Comparison of ENCODE assay signal across 10 cellular contexts in the genomic region with DNA sequence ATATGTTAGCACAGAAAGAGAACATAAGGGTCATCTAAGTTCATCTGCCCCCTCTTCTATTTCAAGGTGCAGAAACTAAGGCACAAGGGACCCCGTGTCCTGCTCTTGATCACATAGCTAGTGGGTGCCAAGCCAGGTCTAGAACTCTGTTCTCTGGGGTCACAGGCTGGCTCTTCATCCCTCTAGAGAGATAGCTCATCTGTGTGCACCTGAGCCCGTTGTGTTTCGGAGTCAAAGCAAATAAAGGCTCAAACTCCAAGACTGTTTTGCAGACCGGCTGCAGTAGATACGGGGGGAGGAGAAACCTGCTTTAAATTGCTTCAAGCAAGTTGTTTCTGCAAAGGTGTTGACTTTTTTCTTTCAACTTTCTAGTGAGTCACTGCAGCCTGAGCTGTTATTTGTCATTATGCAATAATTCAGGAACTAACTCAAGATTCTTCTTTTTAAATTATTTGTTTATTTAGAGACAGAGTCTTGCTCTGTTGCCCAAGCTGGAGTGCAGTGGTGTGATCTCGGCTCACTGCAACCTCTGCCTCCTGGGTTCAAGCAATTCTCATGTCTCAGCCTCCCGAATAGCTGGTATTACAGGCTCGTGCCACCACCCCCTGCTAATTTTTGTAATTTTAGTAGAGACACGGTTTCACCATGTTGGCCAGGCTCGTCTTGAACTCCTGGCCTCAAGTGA. TPM values are rescaled to one million over a fixed set of nuclear protein-coding genes. Genes with fewer than 3 reads are reported as not detected.
A peak's percentile ranks its signal among the peaks of the same experiment; 100 is the strongest.
DNase-seq lines count a peak whose midpoint lies in the region; ATAC-seq and TF ChIP-seq lines count a peak whose summit lies in the region.
"Had no signal": no experiment of that assay in that cellular context is flagged by ENCODE, and none has a peak within 500 bp of the region (broad histone marks: within the 10 kb centered on the region; RNA-seq: fewer than 3 reads in every experiment).

No MANE protein-coding gene starts in this region.

- no peak overlapping the region for H3K4me3 Mint-ChIP-seq in stimulated activated naive B cell treated with anti-CD40 and anti-IgM and Interleukin-4, amounts not matched to agents 10 μg/mL and 1 μg/mL and 100 μg/mL, for 72 hours

- H3K36me3 Mint-ChIP-seq in stimulated activated naive B cell treated with anti-CD40 and anti-IgM and Interleukin-4, amounts not matched to agents 10 μg/mL and 1 μg/mL and 100 μg/mL, for 72 hours, result no peaks in the 10 kb centered on the region

- no peak overlapping the region for H3K27ac Mint-ChIP-seq in stimulated activated naive B cell treated with anti-CD40 and anti-IgM and Interleukin-4, amounts not matched to agents 10 μg/mL and 1 μg/mL and 100 μg/mL, for 72 hours

- H3K9ac ChIP-seq in OCI-LY3 (ENCODE audit: low read length), result no peak overlapping the region
- no peak overlapping the region for H3K9ac ChIP-seq in fibroblast of lung (ENCODE audit: insufficient read depth, low read length)

- H3K4me1 ChIP-seq in OCI-LY3 (ENCODE audit: low read length), result peaks cover 21% of the 10 kb centered on the region
- H3K4me1 ChIP-seq in fibroblast of lung (ENCODE audit: control insufficient read depth, extremely low read depth, insufficient read depth, low read length), result peaks cover 14% of the 10 kb centered on the region
- no peaks in the 10 kb centered on the region for H3K4me1 ChIP-seq in prostate gland (replicated peaks)

- H2AFZ ChIP-seq in OCI-LY3 (ENCODE audit: low read depth, low read length) (no peak overlapping the region), fibroblast of lung (ENCODE audit: low read length) (no peak overlapping the region)

- no peaks in the 10 kb centered on the region for H3K27me3 Mint-ChIP-seq in stimulated activated naive B cell treated with anti-CD40 and anti-IgM and Interleukin-4, amounts not matched to agents 10 μg/mL and 1 μg/mL and 100 μg/mL, for 72 hours

- TF ChIP-seq CTCF in OCI-LY3 (IDR thresholded peaks at IDR 0.05; ENCODE audit: low read depth, low read length) (no peak), fibroblast of lung (conservative IDR thresholded peaks at IDR 0.05 in 1 of 2, IDR thresholded peaks at IDR 0.05 in 1 of 2; ENCODE audit: low read depth in 1 of 2, low read length in 2 of 2) (no peak), prostate gland (IDR thresholded peaks at IDR 0.05) (no peak)

- no peak overlapping the region for H3K4me3 ChIP-seq in OCI-LY3 (ENCODE audit: low read length)
- H3K4me3 ChIP-seq in fibroblast of lung (replicated peaks in 1 of 4; ENCODE audit: control extremely low read depth in 1 of 4, insufficient read depth in 1 of 4, low read depth in 3 of 4, low read length in 4 of 4), result no peak overlapping the region
- H3K4me3 ChIP-seq in prostate gland, result no peak overlapping the region

- no peak for TF ChIP-seq POLR2A in prostate gland (IDR thresholded peaks at IDR 0.05)

- H3K79me2 ChIP-seq in OCI-LY3 (ENCODE audit: low read length) (no peaks in the 10 kb centered on the region), fibroblast of lung (ENCODE audit: control insufficient read depth, insufficient read depth, low read length) (peaks cover 9% of the 10 kb centered on the region)

- no peak overlapping the region for H3K27ac ChIP-seq in OCI-LY3 (ENCODE audit: low read length)
- no peak overlapping the region for H3K27ac ChIP-seq in fibroblast of lung (ENCODE audit: insufficient read depth, low read length)
- peak overlapping the region; percentile 59 to 72 for H3K27ac ChIP-seq in prostate gland

- H3K4me1 Mint-ChIP-seq in stimulated activated naive B cell treated with anti-CD40 and anti-IgM and Interleukin-4, amounts not matched to agents 10 μg/mL and 1 μg/mL and 100 μg/mL, for 72 hours, result peaks cover 12 to 18% of the 10 kb centered on the region in 2 donors

- ATAC-seq in GM21723 (IDR thresholded peaks at IDR 0.05; ENCODE audit: unreplicated experiment), result no peak
- no peak for ATAC-seq in stimulated activated naive B cell treated with anti-CD40 and anti-IgM and Interleukin-4, amounts not matched to agents 10 μg/mL and 1 μg/mL and 100 μg/mL, for 72 hours (replicated peaks)
- ATAC-seq in GM18502 (IDR thresholded peaks at IDR 0.05; ENCODE audit: poor library complexity, unreplicated experiment), result no peak

- H3K27me3 ChIP-seq in OCI-LY3 (ENCODE audit: low read depth, low read length), result no peaks in the 10 kb centered on the region
- no peaks in the 10 kb centered on the region for H3K27me3 ChIP-seq in fibroblast of lung (ENCODE audit: control insufficient read depth, insufficient read depth, low read length)
- H3K27me3 ChIP-seq in prostate gland (replicated peaks; ENCODE audit: insufficient read depth), result no peaks in the 10 kb centered on the region
- H3K27me3 ChIP-seq: adrenal gland had no signal

- H3K9me3 ChIP-seq in OCI-LY3 (ENCODE audit: insufficient read depth, low read length) (no peaks in the 10 kb centered on the region), fibroblast of lung (ENCODE audit: control insufficient read depth, insufficient read depth, low read depth, low read length) (no peaks in the 10 kb centered on the region), prostate gland (no peaks in the 10 kb centered on the region)
- H3K9me3 ChIP-seq: adrenal gland had no signal

- H3K9me3 Mint-ChIP-seq in stimulated activated naive B cell treated with anti-CD40 and anti-IgM and Interleukin-4, amounts not matched to agents 10 μg/mL and 1 μg/mL and 100 μg/mL, for 72 hours, result no peaks in the 10 kb centered on the region

- DNase-seq in DMS53 (lab: John Stamatoyannopoulos, UW), result peak; percentile 45
- peak; percentile 35 to 51 for DNase-seq in fibroblast of lung (ENCODE audit: low read depth in 2 of 2)
- peak; percentile 24 for DNase-seq in prostate gland (ENCODE audit: low spot score)
- DNase-seq in stimulated activated naive B cell treated with anti-CD40 and anti-IgM and Interleukin-4, amounts not matched to agents 10 μg/mL and 1 μg/mL and 100 μg/mL, for 72 hours, result no peak
- DNase-seq in iPS-NIHi11 (ENCODE audit: low spot score), result no peak
- DNase-seq: stimulated activated naive CD4-positive, alpha-beta T cell treated with Interleukin-2 at 50 U/mL for 16 hours had no signal

- H4K20me1 ChIP-seq in OCI-LY3 (ENCODE audit: insufficient read depth, low read length), result no peaks in the 10 kb centered on the region
- no peaks in the 10 kb centered on the region for H4K20me1 ChIP-seq in fibroblast of lung (ENCODE audit: control insufficient read depth, extremely low read depth, insufficient read depth, low read length)

- peak overlapping the region; percentile 61 for H3K4me2 ChIP-seq in OCI-LY3 (ENCODE audit: low read length)
- H3K4me2 ChIP-seq in fibroblast of lung (ENCODE audit: extremely low read depth, insufficient read depth, low read length), result peak overlapping the region; percentile 72

- H3K36me3 ChIP-seq in OCI-LY3 (replicated peaks; ENCODE audit: low read depth, low read length) (no peaks in the 10 kb centered on the region), fibroblast of lung (ENCODE audit: control insufficient read depth, insufficient read depth, low read length) (no peaks in the 10 kb centered on the region), prostate gland (no peaks in the 10 kb centered on the region)
- H3K36me3 ChIP-seq: adrenal gland had no signal

- WGBS in prostate gland, result 59% methylated on average over 10 of the region's 10 CpGs

- intact Hi-C loops in prostate gland (cut with DNase I), result no loop called here

RNA-seq across cellular contexts. Expression of gene BLVRA, which starts 6.5 kb away (rescaled TPM):
- 56.2 and 72.8 TPM in 2 replicates for total RNA-seq in fibroblast of lung
- 108 and 124 TPM in 2 replicates for polyA plus RNA-seq in fibroblast of lung
- 104 and 114 TPM in 2 replicates for polyA plus RNA-seq in fibroblast of lung (2012)
- polyA minus RNA-seq in fibroblast of lung (ENCODE audit: low replicate concordance), result 52.7 and 54.6 TPM in 2 replicates
- total RNA-seq in prostate gland, result 10 to 100 TPM; 30.2 to 39.7 TPM

RNA-seq across cellular contexts. Expression of gene COA1, which starts 35.6 kb away (rescaled TPM):
- total RNA-seq in fibroblast of lung, result 34.2 and 39.6 TPM in 2 replicates
- polyA plus RNA-seq in fibroblast of lung, result 28.8 and 30.7 TPM in 2 replicates
- 41.2 and 48.5 TPM in 2 replicates for polyA plus RNA-seq in fibroblast of lung (2012)
- polyA minus RNA-seq in fibroblast of lung (ENCODE audit: low replicate concordance), result 15.1 and 31.4 TPM in 2 replicates
- total RNA-seq in prostate gland, result 10 to 100 TPM; 47.9 to 57.5 TPM

Comparison
In these comparisons a context has a peak if more than half of its experiments do, and no peak if none do; other contexts are left out.
1. DNase-seq: peak in DMS53 (single experiment), fibroblast of lung (2 of 2) and prostate gland (single experiment); none in stimulated activated naive B cell treated with anti-CD40 and anti-IgM and Interleukin-4, amounts not matched to agents 10 μg/mL and 1 μg/mL and 100 μg/mL, for 72 hours (single experiment) and iPS-NIHi11 (single experiment).
2. H3K27ac ChIP-seq: peak in prostate gland (2 of 2); none in OCI-LY3 (single experiment) and fibroblast of lung (single experiment).